In the genomic region with DNA sequence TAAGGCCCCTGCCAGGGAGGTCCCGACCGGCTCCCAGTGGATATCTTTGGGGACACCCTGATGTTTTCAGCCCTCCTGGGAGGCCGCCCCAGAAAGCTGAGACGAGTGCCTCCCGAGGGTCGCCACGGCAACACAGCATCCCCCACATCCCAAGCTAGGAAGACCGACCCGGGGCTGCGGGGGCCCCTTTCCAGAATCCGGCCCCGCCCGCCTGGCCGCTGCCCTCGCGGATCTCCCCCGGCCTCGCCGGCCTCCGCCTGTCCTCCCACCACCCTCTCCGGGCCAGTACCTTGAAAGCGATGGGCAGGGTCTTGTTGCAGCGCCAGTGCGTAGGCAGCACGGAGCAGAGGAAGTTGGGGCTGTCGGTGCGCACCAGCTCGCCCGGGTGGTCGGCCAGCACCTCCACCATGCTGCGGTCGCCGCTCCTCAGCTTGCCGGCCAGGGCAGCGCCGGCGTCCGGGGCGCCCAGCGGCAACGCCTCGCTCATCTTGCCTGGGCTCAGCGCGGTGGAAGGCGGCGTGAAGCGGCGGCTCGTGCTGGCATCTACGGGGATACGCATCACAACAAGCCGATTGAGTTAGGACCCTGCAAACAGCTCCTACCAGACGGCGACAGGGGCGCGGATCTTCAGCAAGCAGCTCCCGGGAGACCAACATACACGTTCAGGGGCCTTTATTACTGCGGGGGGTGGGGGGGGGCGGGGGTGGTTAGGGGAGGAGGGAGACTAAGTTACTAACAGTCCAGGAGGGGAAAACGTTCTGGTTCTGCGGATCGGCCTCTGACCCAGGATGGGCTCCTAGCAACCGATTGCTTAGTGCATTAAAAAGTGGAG, we compare ENCODE assay signal across 8 cellular contexts.
A peak's percentile ranks its signal among the peaks of the same experiment; 100 is the strongest.
DNase-seq lines count a peak whose midpoint lies in the region; ATAC-seq and TF ChIP-seq lines count a peak whose summit lies in the region.

No MANE protein-coding gene starts in this region.

- 1 to 5% (median 3%) methylated on average over 9 to 64 of the region's 64 CpGs for WGBS in adrenal gland, 4 donors
- under 1% methylated on average over 61 of the region's 64 CpGs for WGBS in smooth muscle cell (ENCODE audit: low lambda C conversion rate)

- H3K4me1 ChIP-seq in adrenal gland (replicated peaks in 1 of 2) (peaks cover 0 to 13% of the 10 kb centered on the region in 2 donors), iPS-15b (ENCODE audit: control insufficient read depth, insufficient read depth, low read length) (peaks cover 15% of the 10 kb centered on the region), smooth muscle cell (ENCODE audit: low read depth) (peaks cover 10% of the 10 kb centered on the region)

- peaks cover 14% of the 10 kb centered on the region for H3K4me1 Mint-ChIP-seq in Calu3 (ENCODE audit: low read depth, unreplicated experiment)

- no peaks in the 10 kb centered on the region for H3K27me3 Mint-ChIP-seq in Calu3 (ENCODE audit: unreplicated experiment)

- H3K4me3 ChIP-seq in adrenal gland (peak overlapping the region in 3 of 4 donors; percentile 43 to 83 (median 68)), iPS-15b (ENCODE audit: low read depth, low read length) (peak overlapping the region; percentile 55), smooth muscle cell (peak overlapping the region; percentile 92)

- H3K79me2 ChIP-seq in smooth muscle cell (ENCODE audit: low read depth) = peaks cover 77% of the 10 kb centered on the region

- H3K4me3 Mint-ChIP-seq in Calu3 (ENCODE audit: low read depth, unreplicated experiment) = peak overlapping the region; percentile 65

- no peak overlapping the region for H2AFZ ChIP-seq in smooth muscle cell (ENCODE audit: low read depth)

- peak overlapping the region; percentile 86 for H3K27ac Mint-ChIP-seq in Calu3 (ENCODE audit: unreplicated experiment)

- H3K27me3 ChIP-seq in adrenal gland (peaks cover 10% of the 10 kb centered on the region), iPS-15b (ENCODE audit: control insufficient read depth, insufficient read depth, low read length) (peaks cover 77% of the 10 kb centered on the region), smooth muscle cell (ENCODE audit: low read depth) (no peaks in the 10 kb centered on the region)

- H3K27ac ChIP-seq in adrenal gland (peak overlapping the region in 4 of 5 donors; percentile 80 to 93 (median 93)), smooth muscle cell (ENCODE audit: low read depth) (peak overlapping the region; percentile 95)

- H3K9me3 Mint-ChIP-seq in Calu3 (ENCODE audit: low read depth, unreplicated experiment) = no peaks in the 10 kb centered on the region

- no peak overlapping the region for H3K9ac ChIP-seq in iPS-15b (ENCODE audit: low read depth, low read length)
- peak overlapping the region; percentile 97 for H3K9ac ChIP-seq in smooth muscle cell (ENCODE audit: low read depth)

- TF ChIP-seq POLR2A in adrenal gland (IDR thresholded peaks at IDR 0.05) = peak in 1 of 2 donors; percentile 14

- peaks cover 65% of the 10 kb centered on the region for H4K20me1 ChIP-seq in smooth muscle cell (ENCODE audit: low read depth)

- peaks cover 29% of the 10 kb centered on the region for H3F3A ChIP-seq in smooth muscle cell (ENCODE audit: low read depth)

- intact Hi-C loops in Calu3 (cut with micrococcal nuclease; ENCODE audit: unreplicated experiment) = no loop called here
- intact Hi-C loops in adrenal gland (cut with DNase I) = loop anchor here (5.0 to 10.0 kb wide), 3 partner anchors 82 to 142 kb away; no protein-coding TSS in a partner anchor

- H3K4me2 ChIP-seq in smooth muscle cell = peak overlapping the region; percentile 99

- CTCF ChIA-PET in Calu3 (lab: Charles Lee) = interaction anchor here (0.6 to 2.3 kb wide), 3 partner anchors 41 to 1227 kb away, joined by 4 to 8 read pairs (median 6); no protein-coding TSS in a partner anchor

- peaks cover 95% of the 10 kb centered on the region for H3K36me3 Mint-ChIP-seq in Calu3 (ENCODE audit: insufficient read depth, unreplicated experiment)

- H3K36me3 ChIP-seq in adrenal gland (replicated peaks in 1 of 2) (no peaks in the 10 kb centered on the region), iPS-15b (ENCODE audit: control insufficient read depth, insufficient read depth, low read length) (no peaks in the 10 kb centered on the region), smooth muscle cell (ENCODE audit: low read depth) (no peaks in the 10 kb centered on the region)

- H3K9me3 ChIP-seq in adrenal gland (replicated peaks in 1 of 3) (no peaks in the 10 kb centered on the region), iPS-15b (ENCODE audit: control insufficient read depth, insufficient read depth, low read length) (no peaks in the 10 kb centered on the region), smooth muscle cell (replicated peaks; ENCODE audit: low read depth) (no peaks in the 10 kb centered on the region)

- BruUV-seq in Calu3 (replicated peaks; lab: Mats Ljungman, UMichigan) = no TSS peak

- ATAC-seq in HG03039 (IDR thresholded peaks at IDR 0.05; ENCODE audit: unreplicated experiment) = no peak
- ATAC-seq in GM21619 (IDR thresholded peaks at IDR 0.05; ENCODE audit: unreplicated experiment) = no peak

- no peak for DNase-seq in Calu3
- peak; percentile 19 for DNase-seq in NCI-H1105 treated with DMSO at 0.1 percent for 48 hours (lab: John Stamatoyannopoulos, UW)
- DNase-seq in adrenal gland = peak in 6 of 7 donors; percentile 25 to 57 (median 38)
- no peak for DNase-seq in smooth muscle cell (lab: John Stamatoyannopoulos, UW; ENCODE audit: unreplicated experiment)
- DNase-seq in activated gamma-delta T cell treated with Interleukin-2 at 50 U/mL for 16 hours = no peak

- TF ChIP-seq CTCF in Calu3 (IDR thresholded peaks at IDR 0.05; ENCODE audit: unreplicated experiment) (no peak), adrenal gland (IDR thresholded peaks at IDR 0.05) (no peak), smooth muscle cell (IDR thresholded peaks at IDR 0.05; ENCODE audit: borderline replicate concordance, insufficient read depth, poor library complexity, severe bottlenecking) (no peak)

Comparison
In these comparisons a context has a peak if more than half of its experiments do, and no peak if none do; other contexts are left out.
1. DNase-seq: peak in NCI-H1105 treated with DMSO at 0.1 percent for 48 hours (single experiment) and adrenal gland (6 of 7); none in Calu3 (single experiment), smooth muscle cell (single experiment) and activated gamma-delta T cell treated with Interleukin-2 at 50 U/mL for 16 hours (single experiment).
2. Peak in every context shown above with its lines, with median percentiles within 50 percentile points of each other: H3K4me3 ChIP-seq.